Comparison of ENCODE assay signal across 26 cellular contexts in the genomic region with DNA sequence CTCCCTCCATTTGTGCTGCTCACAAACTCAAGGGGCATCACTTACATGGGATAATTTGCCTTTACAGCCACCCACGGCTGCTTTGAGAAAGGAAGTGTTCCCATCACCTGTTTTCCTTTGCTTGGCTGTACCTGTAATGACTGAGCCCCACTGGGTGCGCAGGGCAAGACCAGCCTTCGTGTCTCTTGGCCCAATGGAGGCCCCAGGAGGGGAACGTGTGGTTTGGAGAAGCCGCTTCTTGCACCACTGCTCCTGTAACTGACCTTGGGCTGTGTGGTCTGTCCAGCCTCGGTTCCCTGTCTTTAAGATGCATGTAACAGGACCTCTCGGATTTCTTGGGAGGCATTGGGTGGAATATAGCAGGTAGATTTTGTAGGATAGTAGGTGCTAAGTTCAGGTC. TPM values are rescaled to one million over a fixed set of nuclear protein-coding genes. Genes with fewer than 3 reads are reported as not detected.
DNase-seq lines count a peak whose midpoint lies in the region; ATAC-seq, FAIRE-seq and TF ChIP-seq lines count a peak whose summit lies in the region.
"Had no signal": no experiment of that assay in that cellular context is flagged by ENCODE, and none has a peak within 500 bp of the region (broad histone marks: within the 10 kb centered on the region; RNA-seq: fewer than 3 reads in every experiment).

No MANE protein-coding gene starts in this region.

- no peak for ATAC-seq in activated CD8-positive, alpha-beta memory T cell treated with anti-CD3 and anti-CD28 coated beads, Interleukin-2, amount 10 ng/mL, durations not matched to agents 7 days and 5 days
- peak in 1 of 4 donors; percentile 19 for ATAC-seq in pancreas
- ATAC-seq in stimulated activated effector memory CD8-positive, alpha-beta T cell treated with anti-CD3 and anti-CD28 coated beads, Interleukin-12 subunit alpha, Interleukin-12 subunit beta, amount 100 ng/mL, for 72 hours, result no peak
- ATAC-seq: A549; activated naive CD8-positive, alpha-beta T cell treated with anti-CD3 and anti-CD28 coated beads, Interleukin-2, amount 50 U/mL, for 24 hours had no signal

- H3K79me1 ChIP-seq in mesendoderm (ENCODE audit: low read length), result no peaks in the 10 kb centered on the region

- no peak overlapping the region for H4K8ac ChIP-seq in mesendoderm (ENCODE audit: low read depth, low read length)

- TF ChIP-seq POLR2A in thyroid gland (IDR thresholded peaks at IDR 0.05), result no peak

- TF ChIP-seq CTCF in chondrocyte (IDR thresholded peaks at IDR 0.05), result no peak
- TF ChIP-seq CTCF in pancreas (IDR thresholded peaks at IDR 0.05), result no peak
- TF ChIP-seq CTCF in thyroid gland (IDR thresholded peaks at IDR 0.05), result no peak

- no peak overlapping the region for H3K23ac ChIP-seq in mesendoderm (ENCODE audit: low read length)

- H3K36me3 ChIP-seq in pancreas, result no peaks in the 10 kb centered on the region
- no peaks in the 10 kb centered on the region for H3K36me3 ChIP-seq in thyroid gland
- no peaks in the 10 kb centered on the region for H3K36me3 ChIP-seq in mesendoderm (ENCODE audit: control insufficient read depth, insufficient read depth, low read length)

- intact Hi-C loops in pancreas (cut with DNase I), result no loop called here
- intact Hi-C loops in thyroid gland (cut with DNase I), result no loop called here

- no peaks in the 10 kb centered on the region for H3K9me3 ChIP-seq in pancreas
- H3K9me3 ChIP-seq in thyroid gland, result no peaks in the 10 kb centered on the region
- H3K9me3 ChIP-seq: A549 had no signal

- H3K27ac Mint-ChIP-seq in activated CD8-positive, alpha-beta memory T cell treated with anti-CD3 and anti-CD28 coated beads, Interleukin-2, amount 10 ng/mL, durations not matched to agents 7 days and 5 days, result no peak overlapping the region
- H3K27ac Mint-ChIP-seq in chondrocyte (ENCODE audit: unreplicated experiment), result peak overlapping the region; percentile 84
- no peak overlapping the region for H3K27ac Mint-ChIP-seq in stimulated activated effector memory CD8-positive, alpha-beta T cell treated with anti-CD3 and anti-CD28 coated beads, Interleukin-12 subunit alpha, Interleukin-12 subunit beta, amount 100 ng/mL, for 72 hours
- H3K27ac Mint-ChIP-seq: activated naive CD8-positive, alpha-beta T cell treated with anti-CD3 and anti-CD28 coated beads, Interleukin-2, amount 50 U/mL, for 24 hours; B cell had no signal

- H2BK5ac ChIP-seq in mesendoderm (ENCODE audit: low read length), result no peak overlapping the region

- H3K18ac ChIP-seq in mesendoderm (ENCODE audit: low read length), result no peak overlapping the region

- no peak overlapping the region for H4K5ac ChIP-seq in mesendoderm (ENCODE audit: low read length)

- H3K9me3 Mint-ChIP-seq in activated CD8-positive, alpha-beta memory T cell treated with anti-CD3 and anti-CD28 coated beads, Interleukin-2, amount 10 ng/mL, durations not matched to agents 7 days and 5 days (ENCODE audit: low read depth), result no peaks in the 10 kb centered on the region
- H3K9me3 Mint-ChIP-seq in chondrocyte (ENCODE audit: low read depth), result no peaks in the 10 kb centered on the region
- no peaks in the 10 kb centered on the region for H3K9me3 Mint-ChIP-seq in stimulated activated effector memory CD8-positive, alpha-beta T cell treated with anti-CD3 and anti-CD28 coated beads, Interleukin-12 subunit alpha, Interleukin-12 subunit beta, amount 100 ng/mL, for 72 hours
- H3K9me3 Mint-ChIP-seq: activated CD4-positive, alpha-beta T cell treated with anti-CD3 and anti-CD28 coated beads, Interleukin-2, amount 10 ng/mL, durations not matched to agents 24 days and 14 days; activated naive CD8-positive, alpha-beta T cell treated with anti-CD3 and anti-CD28 coated beads, Interleukin-2, amount 50 U/mL, for 24 hours had no signal

- no peak overlapping the region for H3K56ac ChIP-seq in mesendoderm (ENCODE audit: low read length)

- no peaks in the 10 kb centered on the region for H3K36me3 Mint-ChIP-seq in activated CD8-positive, alpha-beta memory T cell treated with anti-CD3 and anti-CD28 coated beads, Interleukin-2, amount 10 ng/mL, durations not matched to agents 7 days and 5 days
- peaks cover 2% of the 10 kb centered on the region for H3K36me3 Mint-ChIP-seq in chondrocyte (ENCODE audit: low read depth)
- no peaks in the 10 kb centered on the region for H3K36me3 Mint-ChIP-seq in stimulated activated effector memory CD8-positive, alpha-beta T cell treated with anti-CD3 and anti-CD28 coated beads, Interleukin-12 subunit alpha, Interleukin-12 subunit beta, amount 100 ng/mL, for 72 hours
- H3K36me3 Mint-ChIP-seq: brain had no signal

- peaks cover 0 to 11% (median 0%) of the 10 kb centered on the region in 3 donors for H3K4me1 ChIP-seq in pancreas
- peaks cover 34 to 53% of the 10 kb centered on the region in 2 donors for H3K4me1 ChIP-seq in thyroid gland
- H3K4me1 ChIP-seq in mesendoderm (ENCODE audit: control insufficient read depth, low read depth, low read length), result no peaks in the 10 kb centered on the region
- H3K4me1 ChIP-seq: A549 had no signal

- FAIRE-seq in pancreas (lab: Jason Lieb, UNC), result no peak
- FAIRE-seq: A549, colon, kidney had no signal

- CTCF ChIA-PET in activated CD8-positive, alpha-beta memory T cell treated with anti-CD3 and anti-CD28 coated beads, Interleukin-2, amount 10 ng/mL, durations not matched to agents 7 days and 5 days (lab: Charles Lee), result no interaction called here

- no peaks in the 10 kb centered on the region for H3K79me2 ChIP-seq in mesendoderm (ENCODE audit: control insufficient read depth, insufficient read depth, low read length)

- no peak overlapping the region for H2AK5ac ChIP-seq in mesendoderm (ENCODE audit: low read length)

- no peak overlapping the region for H3K4ac ChIP-seq in mesendoderm (ENCODE audit: low read depth, low read length)

- peak; percentile 44 for DNase-seq in activated CD8-positive, alpha-beta memory T cell treated with anti-CD3 and anti-CD28 coated beads, Interleukin-2, amount 50 U/mL, for 48 hours
- no peak for DNase-seq in activated CD8-positive, alpha-beta memory T cell treated with anti-CD3 and anti-CD28 coated beads, Interleukin-2, amount 10 ng/mL, durations not matched to agents 7 days and 5 days
- DNase-seq in chondrocyte (ENCODE audit: low spot score) (no peak), pancreas (no peak), thyroid gland (no peak), mesendoderm (no peak), amniotic stem cell (lab: John Stamatoyannopoulos, UW) (no peak)
- no peak for DNase-seq in stimulated activated effector memory CD8-positive, alpha-beta T cell treated with anti-CD3 and anti-CD28 coated beads, Interleukin-12 subunit alpha, Interleukin-12 subunit beta, amount 100 ng/mL, for 72 hours (ENCODE audit: low spot score in 2 of 2)
- DNase-seq: activated CD4-positive, alpha-beta T cell treated with anti-CD3 and anti-CD28 coated beads, Interleukin-2, amount 10 ng/mL, durations not matched to agents 24 days and 14 days; activated gamma-delta T cell; activated naive CD8-positive, alpha-beta T cell treated with anti-CD3 and anti-CD28 coated beads, Interleukin-2, amount 50 U/mL, for 24 hours; DMS79 treated with DMSO at 0.1 percent for 48 hours; kidney; NCI-H1092; NCI-H187 treated with DMSO at 0.1 percent for 48 hours; NCI-H226; NCI-H774; stimulated activated CD4-positive, alpha-beta T cell treated with anti-CD3 and anti-CD28 coated beads, Interleukin-4, amount 100 ng/mL, for 24 hours; stimulated activated naive CD8-positive, alpha-beta T cell treated with anti-CD3 and anti-CD28 coated beads, Interleukin-15, Interleukin-2, amounts not matched to agents 100 U/mL and 50 U/mL, for 24 hours had no signal

- peaks cover 46% of the 10 kb centered on the region for H3K27me3 Mint-ChIP-seq in activated CD8-positive, alpha-beta memory T cell treated with anti-CD3 and anti-CD28 coated beads, Interleukin-2, amount 10 ng/mL, durations not matched to agents 7 days and 5 days
- no peaks in the 10 kb centered on the region for H3K27me3 Mint-ChIP-seq in chondrocyte (ENCODE audit: low read depth)
- H3K27me3 Mint-ChIP-seq: activated CD4-positive, alpha-beta T cell treated with anti-CD3 and anti-CD28 coated beads, Interleukin-2, amount 10 ng/mL, durations not matched to agents 24 days and 14 days; brain had no signal

- H3K27ac ChIP-seq in pancreas (peak overlapping the region in 3 of 4 donors; percentile 7 to 48 (median 31)), thyroid gland (peak overlapping the region; percentile 61 to 89 (median 89)), mesendoderm (ENCODE audit: low read depth, low read length) (no peak overlapping the region)
- H3K27ac ChIP-seq: A549, RWPE1, SK-N-MC had no signal

- WGBS in pancreas, 2 donors, result 50% methylated on average over 7 of the region's 7 CpGs
- 50 to 61% methylated on average over 7 of the region's 7 CpGs for WGBS in thyroid gland, 2 donors
- WGBS in mesendoderm (ENCODE audit: extremely low coverage, insufficient coverage, low lambda C conversion rate), result no CpG with 5 or more reads among the region's 7 CpGs

- H3K4me3 ChIP-seq in pancreas, result no peak overlapping the region
- H3K4me3 ChIP-seq in thyroid gland (replicated peaks in 1 of 3), result no peak overlapping the region
- H3K4me3 ChIP-seq in mesendoderm (ENCODE audit: low read length), result no peak overlapping the region
- H3K4me3 ChIP-seq: A549, lung, SK-N-MC had no signal

- no peak overlapping the region for H3K4me3 Mint-ChIP-seq in activated CD8-positive, alpha-beta memory T cell treated with anti-CD3 and anti-CD28 coated beads, Interleukin-2, amount 10 ng/mL, durations not matched to agents 7 days and 5 days
- H3K4me3 Mint-ChIP-seq in chondrocyte (ENCODE audit: unreplicated experiment), result no peak overlapping the region
- no peak overlapping the region for H3K4me3 Mint-ChIP-seq in stimulated activated effector memory CD8-positive, alpha-beta T cell treated with anti-CD3 and anti-CD28 coated beads, Interleukin-12 subunit alpha, Interleukin-12 subunit beta, amount 100 ng/mL, for 72 hours
- H3K4me3 Mint-ChIP-seq: activated CD4-positive, alpha-beta T cell treated with anti-CD3 and anti-CD28 coated beads, Interleukin-2, amount 10 ng/mL, durations not matched to agents 24 days and 14 days; activated naive CD8-positive, alpha-beta T cell treated with anti-CD3 and anti-CD28 coated beads, Interleukin-2, amount 50 U/mL, for 24 hours; B cell; brain had no signal

- H3K4me1 Mint-ChIP-seq in activated CD8-positive, alpha-beta memory T cell treated with anti-CD3 and anti-CD28 coated beads, Interleukin-2, amount 10 ng/mL, durations not matched to agents 7 days and 5 days, result peaks cover 4% of the 10 kb centered on the region
- peaks cover 73% of the 10 kb centered on the region for H3K4me1 Mint-ChIP-seq in chondrocyte (ENCODE audit: low read depth)
- peaks cover 13% of the 10 kb centered on the region for H3K4me1 Mint-ChIP-seq in stimulated activated effector memory CD8-positive, alpha-beta T cell treated with anti-CD3 and anti-CD28 coated beads, Interleukin-12 subunit alpha, Interleukin-12 subunit beta, amount 100 ng/mL, for 72 hours

- H3K9ac ChIP-seq in mesendoderm (ENCODE audit: low read length), result no peak overlapping the region

- no peak overlapping the region for H2BK15ac ChIP-seq in mesendoderm (replicated peaks; ENCODE audit: low read depth)

- H3K27me3 ChIP-seq in pancreas (no peaks in the 10 kb centered on the region), thyroid gland (no peaks in the 10 kb centered on the region), mesendoderm (ENCODE audit: insufficient read depth, low read length, poor library complexity) (no peaks in the 10 kb centered on the region)

- no peak overlapping the region for H3K4me2 ChIP-seq in mesendoderm (ENCODE audit: low read length)
- H3K4me2 ChIP-seq: A549 had no signal

- no peak overlapping the region for H2BK120ac ChIP-seq in mesendoderm (ENCODE audit: low read depth, low read length)

RNA-seq across cellular contexts. Expression of a gene that starts 41.1 kb away (rescaled TPM):
- 10 to 100 TPM; 33.9 to 44.5 TPM for total RNA-seq in activated CD8-positive, alpha-beta memory T cell treated with anti-CD3 and anti-CD28 coated beads, Interleukin-2, amount 10 ng/mL, durations not matched to agents 7 days and 5 days
- total RNA-seq in chondrocyte (78.2 to 229 TPM (median 80.5 TPM) in 3 replicates), pancreas (10 to 100 TPM in 2 of 6 donors, 1 to 10 TPM in 4; 3.3 to 21.8 (median 7.8) TPM), thyroid gland (10 to 100 TPM; 23.7 to 35.7 (median 29.7) TPM)
- polyA plus RNA-seq in pancreas, result 1 to 10 TPM; 2.5 to 2.6 TPM
- polyA plus RNA-seq in mesendoderm (2013, experiment 1 of 2), result 1.5 TPM
- polyA plus RNA-seq in mesendoderm (2013, experiment 2 of 2), result 1.7 TPM
